In the genomic region with DNA sequence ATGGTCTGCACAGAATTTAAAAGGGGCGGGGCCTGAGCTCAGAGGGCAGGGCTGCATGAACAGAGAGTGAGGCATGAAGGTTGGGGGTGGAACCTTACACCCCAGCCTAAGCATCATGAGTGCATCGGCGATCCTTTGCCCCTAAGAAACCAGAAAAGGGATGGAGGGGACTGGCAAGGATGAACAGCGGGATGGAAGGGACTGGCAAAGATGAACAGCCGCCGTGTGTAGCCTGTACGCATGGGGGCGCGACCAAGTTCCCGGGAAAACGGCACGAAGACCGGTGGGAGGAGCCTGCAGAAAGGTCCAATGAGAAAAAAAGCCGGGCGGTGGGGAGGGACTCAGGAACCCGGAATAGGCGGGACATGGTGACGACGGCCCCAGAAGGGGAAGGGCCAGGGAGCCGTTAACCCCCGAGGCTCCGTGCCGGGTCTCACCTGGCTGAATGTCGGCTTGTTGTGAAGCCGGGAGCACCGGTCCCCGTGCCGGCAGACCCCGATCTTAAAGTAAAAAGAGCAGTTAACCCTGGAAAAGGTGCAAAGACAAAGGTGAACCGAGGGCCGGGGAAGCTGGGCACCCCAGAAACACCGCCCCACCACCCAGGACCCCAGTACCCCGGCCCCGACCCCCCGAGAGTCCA, we compare ENCODE assay signal across 8 cellular contexts.
DNase-seq lines count a peak whose midpoint lies in the region; ATAC-seq and TF ChIP-seq lines count a peak whose summit lies in the region.

No MANE protein-coding gene starts in this region.

- peak; percentile 100 for DNase-seq in NCI-H345 treated with DMSO at 0.1 percent for 48 hours (lab: John Stamatoyannopoulos, UW; ENCODE audit: unreplicated experiment)
- DNase-seq in activated CD4-positive, CD25-positive, alpha-beta regulatory T cell (lab: John Stamatoyannopoulos, UW) = peak; percentile 81 to 84 (median 84)
- peak; percentile 32 to 98 (median 92) for DNase-seq in caudate nucleus (lab: John Stamatoyannopoulos, UW)
- DNase-seq in iris pigment epithelial cell (ENCODE audit: low read depth) = peak; percentile 97
- peak; percentile 89 to 91 for DNase-seq in stimulated activated CD4-positive, alpha-beta T cell treated with anti-CD3 and anti-CD28 coated beads, Interleukin-12 subunit alpha, Interleukin-12 subunit beta, amount 100 ng/mL, for 24 hours (ENCODE audit: low read depth in 2 of 2)

- peak; percentile 23; the same call in 1 of the 2 replicates for TF ChIP-seq CTCF in GM12874 (IDR thresholded peaks at IDR 0.05; ENCODE audit: insufficient read depth, low read depth, low read length)

- H3K27ac ChIP-seq in caudate nucleus (ENCODE audit: low read depth, low read length) = peak overlapping the region; percentile 99

- ATAC-seq in HG03097 (IDR thresholded peaks at IDR 0.05; ENCODE audit: low FRiP score, unreplicated experiment) (peak; percentile 24), GM21786 (IDR thresholded peaks at IDR 0.05; ENCODE audit: unreplicated experiment) (no peak)
